8 cellular contexts compared by ENCODE assay signal in genomic region chr5:132410451-132411381, GRCh38. TPM values are rescaled to one million over a fixed set of nuclear protein-coding genes. Genes with fewer than 3 reads are reported as not detected.
DNase-seq lines count a peak whose midpoint lies in the region; ATAC-seq and TF ChIP-seq lines count a peak whose summit lies in the region.

No MANE protein-coding gene starts in this region.

- TF ChIP-seq CTCF in activated CD8-positive, alpha-beta T cell treated with anti-CD3 and anti-CD28 coated beads for 36 hours (IDR thresholded peaks at IDR 0.05) = peak; percentile 53

- intact Hi-C loops in activated CD8-positive, alpha-beta T cell treated with anti-CD3 and anti-CD28 coated beads for 36 hours (cut with micrococcal nuclease) = no loop called here

- H3K9me3 Mint-ChIP-seq in activated CD8-positive, alpha-beta T cell treated with anti-CD3 and anti-CD28 coated beads for 36 hours = peaks cover 11% of the 10 kb centered on the region
- H3K9me3 Mint-ChIP-seq in memory B cell = peaks cover 1% of the 10 kb centered on the region

- peaks cover 49 to 82% (median 78%) of the 10 kb centered on the region in 10 experiments for H3K4me1 ChIP-seq in BLaER1 treated with 17β-estradiol and CSF1 and Interleukin-3, amounts not matched to agents 10 nM and 100 nM

- peaks cover 0 to 9% (median 0%) of the 10 kb centered on the region in 11 experiments; a peak in 7 of 22 replicates for H3K9me3 ChIP-seq in BLaER1 treated with 17β-estradiol and CSF1 and Interleukin-3, amounts not matched to agents 10 nM and 100 nM (replicated peaks in 1 of 11)

- DNase-seq in NCI-H69 (lab: John Stamatoyannopoulos, UW) (peak; percentile 89), memory B cell (ENCODE audit: low spot score in 2 of 2) (peak; percentile 85 to 86)
- DNase-seq in activated CD8-positive, alpha-beta T cell treated with anti-CD3 and anti-CD28 coated beads for 36 hours = peak; percentile 89
- DNase-seq in effector CD4-positive, alpha-beta T cell = peak; percentile 77
- DNase-seq in stimulated activated CD8-positive, alpha-beta memory T cell treated with anti-CD3 and anti-CD28 coated beads, Interleukin-15, amount 100 ng/mL, for 1 hour (ENCODE audit: low read depth) = peak; percentile 63

- no peaks in the 10 kb centered on the region for H4K20me1 ChIP-seq in BLaER1 treated with 17β-estradiol and CSF1 and Interleukin-3, amounts not matched to agents 10 nM and 100 nM

- no peaks in the 10 kb centered on the region for H3K27me3 ChIP-seq in BLaER1 treated with 17β-estradiol and CSF1 and Interleukin-3, amounts not matched to agents 10 nM and 100 nM

- POLR2A ChIA-PET in activated CD8-positive, alpha-beta T cell treated with anti-CD3 and anti-CD28 coated beads for 36 hours (lab: Charles Lee) = interaction anchor here (0.6 to 8.5 kb wide), 20 partner anchors 10 to 641 kb away, joined by 3 to 393 read pairs (median 6); partner anchors contain the start of genes HSPA4, IRF1 and SLC22A5

- CTCF ChIA-PET in activated CD8-positive, alpha-beta T cell treated with anti-CD3 and anti-CD28 coated beads for 36 hours (lab: Charles Lee) = interaction anchor here (0.7 to 8.3 kb wide), 25 partner anchors 8 to 305 kb away, joined by 3 to 51 read pairs (median 4); no protein-coding TSS in a partner anchor

- no peaks in the 10 kb centered on the region for H3K27me3 Mint-ChIP-seq in activated CD8-positive, alpha-beta T cell treated with anti-CD3 and anti-CD28 coated beads for 36 hours
- no peaks in the 10 kb centered on the region for H3K27me3 Mint-ChIP-seq in memory B cell

- H3K27ac ChIP-seq in BLaER1 treated with 17β-estradiol and CSF1 and Interleukin-3, amounts not matched to agents 10 nM and 100 nM = peak overlapping the region; percentile 82 to 100 (median 97)

- ATAC-seq in GM19025 (IDR thresholded peaks at IDR 0.05; ENCODE audit: low read depth, unreplicated experiment) = peak; percentile 74
- peak; percentile 74 for ATAC-seq in HG03175 (IDR thresholded peaks at IDR 0.05; ENCODE audit: unreplicated experiment)
- peak; percentile 71 for ATAC-seq in activated CD8-positive, alpha-beta T cell treated with anti-CD3 and anti-CD28 coated beads for 36 hours
- peak; percentile 82 for ATAC-seq in memory B cell (ENCODE audit: low read depth)

- H3K4me3 ChIP-seq in BLaER1 treated with 17β-estradiol and CSF1 and Interleukin-3, amounts not matched to agents 10 nM and 100 nM = peak overlapping the region; percentile 63 to 84 (median 74)

- H3K9ac ChIP-seq in BLaER1 treated with 17β-estradiol and CSF1 and Interleukin-3, amounts not matched to agents 10 nM and 100 nM = peak overlapping the region; percentile 89 to 98 (median 95)

- peak overlapping the region; percentile 100 for H3K27ac Mint-ChIP-seq in activated CD8-positive, alpha-beta T cell treated with anti-CD3 and anti-CD28 coated beads for 36 hours
- peak overlapping the region; percentile 98 for H3K27ac Mint-ChIP-seq in memory B cell

- H3K4me2 ChIP-seq in BLaER1 treated with 17β-estradiol and CSF1 and Interleukin-3, amounts not matched to agents 10 nM and 100 nM = peak overlapping the region; percentile 84 to 100 (median 96)

- H3K4me3 Mint-ChIP-seq in activated CD8-positive, alpha-beta T cell treated with anti-CD3 and anti-CD28 coated beads for 36 hours = peak overlapping the region; percentile 93
- H3K4me3 Mint-ChIP-seq in memory B cell = peak overlapping the region; percentile 98

- H3K36me3 Mint-ChIP-seq in activated CD8-positive, alpha-beta T cell treated with anti-CD3 and anti-CD28 coated beads for 36 hours (ENCODE audit: low read depth) = peaks cover 36% of the 10 kb centered on the region
- H3K36me3 Mint-ChIP-seq in memory B cell = peaks cover 10% of the 10 kb centered on the region

- H3K36me3 ChIP-seq in BLaER1 treated with 17β-estradiol and CSF1 and Interleukin-3, amounts not matched to agents 10 nM and 100 nM = peaks cover 0 to 6% (median 0%) of the 10 kb centered on the region in 11 experiments; a peak in 2 of 22 replicates

- peaks cover 63% of the 10 kb centered on the region for H3K4me1 Mint-ChIP-seq in activated CD8-positive, alpha-beta T cell treated with anti-CD3 and anti-CD28 coated beads for 36 hours (ENCODE audit: low read depth)
- H3K4me1 Mint-ChIP-seq in memory B cell = peaks cover 47% of the 10 kb centered on the region

RNA-seq across cellular contexts. Expression of gene SLC22A5, which starts 41.2 kb away (rescaled TPM):
- total RNA-seq in activated CD8-positive, alpha-beta T cell treated with anti-CD3 and anti-CD28 coated beads for 36 hours = 1 to 10 TPM; 4.0 to 4.1 TPM

Comparison
In these comparisons a context has a peak if more than half of its experiments do, and no peak if none do; other contexts are left out.
1. Peak in every context shown above with its lines: DNase-seq, ATAC-seq, H3K4me3 ChIP-seq and H3K27ac ChIP-seq.